Comparison of ENCODE assay signal across 8 cellular contexts in the genomic region with DNA sequence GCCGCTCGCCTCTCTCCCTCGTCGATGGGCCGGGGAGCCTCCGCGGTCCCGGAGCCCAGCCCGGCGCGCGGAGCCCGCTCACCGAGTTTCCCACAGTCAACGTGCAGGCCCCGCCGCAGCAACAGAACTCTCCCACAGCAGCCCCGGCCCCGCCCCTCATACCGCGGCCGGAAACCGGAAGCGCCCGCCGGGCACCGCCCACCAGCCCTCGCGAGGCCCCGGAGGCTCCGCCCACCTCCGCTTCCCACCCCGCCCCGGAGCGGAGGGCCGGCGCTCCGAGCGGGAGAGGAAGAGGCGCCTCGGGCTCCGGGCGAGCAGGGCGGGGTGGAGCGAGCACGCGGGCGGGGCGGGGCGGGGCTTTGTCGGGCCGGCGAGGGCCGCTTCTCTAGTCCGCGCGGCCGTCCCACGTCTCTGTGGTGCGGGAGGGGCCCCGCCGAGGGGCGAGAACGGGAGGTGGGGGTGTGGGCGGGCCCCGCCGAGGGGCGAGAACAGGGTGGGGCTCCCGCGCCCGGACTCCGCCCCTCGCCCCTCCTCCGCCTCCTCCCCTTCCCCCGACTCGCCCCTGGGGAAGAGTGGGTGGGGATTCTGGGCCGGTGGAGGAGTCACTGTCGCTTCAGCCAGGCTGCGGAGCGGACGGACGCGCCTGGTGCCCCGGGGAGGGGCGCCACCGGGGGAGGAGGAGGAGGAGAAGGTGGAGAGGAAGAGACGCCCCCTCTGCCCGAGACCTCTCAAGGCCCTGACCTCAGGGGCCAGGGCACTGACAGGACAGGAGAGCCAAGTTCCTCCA. TPM values are rescaled to one million over a fixed set of nuclear protein-coding genes. Genes with fewer than 3 reads are reported as not detected.
DNase-seq lines count a peak whose midpoint lies in the region; ATAC-seq and TF ChIP-seq lines count a peak whose summit lies in the region.

A gene (plus strand): TSS at position 605 of the 787 bp plus-strand sequence. CDS start 411 bp downstream, outside the sequence.
A gene (minus strand): TSS at position 136 of the 787 bp plus-strand sequence. CDS start 1,143 bp downstream, outside the sequence.

- peak within 1 kb of the TSS; percentile 89 for H3K4me3 Mint-ChIP-seq in activated T-helper 2 cell treated with anti-CD3 and anti-CD28 coated beads, Interferon-gamma antibody, Interleukin-2, Interleukin-4, amounts not matched to agents 10 μg/mL and 5 μg/mL and 100 μg/mL, durations not matched to agents 14 hours and 24 hours and 36 hours (ENCODE audit: low read depth)
- peak within 1 kb of the TSS; percentile 87 to 90 (median 87) for H3K4me3 Mint-ChIP-seq in nephron

- H3K27me3 Mint-ChIP-seq in activated T-helper 2 cell treated with anti-CD3 and anti-CD28 coated beads, Interferon-gamma antibody, Interleukin-2, Interleukin-4, amounts not matched to agents 10 μg/mL and 5 μg/mL and 100 μg/mL, durations not matched to agents 14 hours and 24 hours and 36 hours (ENCODE audit: low read depth), result no peaks in the 10 kb centered on the region
- H3K27me3 Mint-ChIP-seq in nephron (ENCODE audit: low read depth), result peaks cover 6% of the 10 kb centered on the region

- H3K36me3 Mint-ChIP-seq in activated T-helper 2 cell treated with anti-CD3 and anti-CD28 coated beads, Interferon-gamma antibody, Interleukin-2, Interleukin-4, amounts not matched to agents 10 μg/mL and 5 μg/mL and 100 μg/mL, durations not matched to agents 14 hours and 24 hours and 36 hours (ENCODE audit: low read depth), result peaks cover 22% of the 10 kb centered on the region
- H3K36me3 Mint-ChIP-seq in nephron (ENCODE audit: low read depth), result peaks cover 21% of the 10 kb centered on the region

- H3K4me3 ChIP-seq in RWPE2 (ENCODE audit: severe bottlenecking) (peak within 1 kb of the TSS; percentile 73), fibroblast of pulmonary artery (replicated peaks; ENCODE audit: low read depth, low read length) (peak within 1 kb of the TSS; percentile 67)

- peak within 1 kb of the TSS; percentile 79 for H3K27ac Mint-ChIP-seq in activated T-helper 2 cell treated with anti-CD3 and anti-CD28 coated beads, Interferon-gamma antibody, Interleukin-2, Interleukin-4, amounts not matched to agents 10 μg/mL and 5 μg/mL and 100 μg/mL, durations not matched to agents 14 hours and 24 hours and 36 hours
- peak within 1 kb of the TSS; percentile 47 to 91 (median 78) for H3K27ac Mint-ChIP-seq in nephron

- no peaks in the 10 kb centered on the region for H3K9me3 ChIP-seq in KOPT-K1 (ENCODE audit: insufficient read depth, low read length, poor library complexity, severe bottlenecking)
- no peaks in the 10 kb centered on the region for H3K9me3 ChIP-seq in RWPE2 (ENCODE audit: severe bottlenecking)

- ATAC-seq in GM21737 (IDR thresholded peaks at IDR 0.05; ENCODE audit: unreplicated experiment), result peak; percentile 57
- peak; percentile 55 for ATAC-seq in RWPE2 (ENCODE audit: low read depth)

- no peak for TF ChIP-seq CTCF in RWPE2 (IDR thresholded peaks at IDR 0.05; ENCODE audit: poor library complexity, severe bottlenecking)
- TF ChIP-seq CTCF in fibroblast of pulmonary artery (IDR thresholded peaks at IDR 0.05; ENCODE audit: low read length, missing control alignments), result no peak
- TF ChIP-seq CTCF in nephron (IDR thresholded peaks at IDR 0.05; ENCODE audit: unreplicated experiment in 3 of 3), result no peak

- H3K36me3 ChIP-seq in KOPT-K1 (ENCODE audit: insufficient read depth, low read length), result peaks cover 36% of the 10 kb centered on the region
- peaks cover 31% of the 10 kb centered on the region for H3K36me3 ChIP-seq in RWPE2 (ENCODE audit: low read depth)

- DNase-seq in DMS79 (lab: John Stamatoyannopoulos, UW) (peak; percentile 47), RWPE2 (ENCODE audit: low spot score) (peak; percentile 82), fibroblast of pulmonary artery (ENCODE audit: low read depth) (peak; percentile 86)
- peak; percentile 85 for DNase-seq in activated T-helper 2 cell treated with anti-CD3 and anti-CD28 coated beads, Interferon-gamma antibody, Interleukin-2, Interleukin-4, amounts not matched to agents 10 μg/mL and 5 μg/mL and 100 μg/mL, durations not matched to agents 14 hours and 24 hours and 36 hours (ENCODE audit: low spot score)
- peak; percentile 89 for DNase-seq in stimulated activated naive CD4-positive, alpha-beta T cell treated with Interleukin-2 at 50 U/mL for 16 hours (lab: John Stamatoyannopoulos, UW)

- no peaks in the 10 kb centered on the region for H3K27me3 ChIP-seq in RWPE2 (ENCODE audit: insufficient read depth, poor library complexity, severe bottlenecking)

- peaks cover 16% of the 10 kb centered on the region for H3K4me1 Mint-ChIP-seq in activated T-helper 2 cell treated with anti-CD3 and anti-CD28 coated beads, Interferon-gamma antibody, Interleukin-2, Interleukin-4, amounts not matched to agents 10 μg/mL and 5 μg/mL and 100 μg/mL, durations not matched to agents 14 hours and 24 hours and 36 hours (ENCODE audit: low read depth)
- H3K4me1 Mint-ChIP-seq in nephron, result peaks cover 21% of the 10 kb centered on the region

- H3K9me3 Mint-ChIP-seq in activated T-helper 2 cell treated with anti-CD3 and anti-CD28 coated beads, Interferon-gamma antibody, Interleukin-2, Interleukin-4, amounts not matched to agents 10 μg/mL and 5 μg/mL and 100 μg/mL, durations not matched to agents 14 hours and 24 hours and 36 hours, result no peaks in the 10 kb centered on the region
- H3K9me3 Mint-ChIP-seq in nephron, result peaks cover 12% of the 10 kb centered on the region

- H3K27ac ChIP-seq in KOPT-K1 (ENCODE audit: low read depth, low read length, poor library complexity, severe bottlenecking) (peak within 1 kb of the TSS; percentile 82), RWPE2 (ENCODE audit: poor library complexity, severe bottlenecking) (peak within 1 kb of the TSS; percentile 83)

- H3K4me1 ChIP-seq in RWPE2 (ENCODE audit: insufficient read depth, poor library complexity, severe bottlenecking), result peaks cover 12% of the 10 kb centered on the region

- intact Hi-C loops in activated T-helper 2 cell treated with anti-CD3 and anti-CD28 coated beads, Interferon-gamma antibody, Interleukin-2, Interleukin-4, amounts not matched to agents 10 μg/mL and 5 μg/mL and 100 μg/mL, durations not matched to agents 14 hours and 24 hours and 36 hours (cut with micrococcal nuclease), result loop anchor here (1.0 kb wide), 2 partner anchors 70 to 247 kb away; a partner anchor contains a TSS

RNA-seq across cellular contexts. Expression of the first gene that starts in this region (rescaled TPM):
- 8.8 and 10.1 TPM in 2 replicates for total RNA-seq in activated T-helper 2 cell treated with anti-CD3 and anti-CD28 coated beads, Interferon-gamma antibody, Interleukin-2, Interleukin-4, amounts not matched to agents 10 μg/mL and 5 μg/mL and 100 μg/mL, durations not matched to agents 14 hours and 24 hours and 36 hours

RNA-seq across cellular contexts. Expression of the second gene that starts in this region (rescaled TPM):
- 154 TPM in 2 replicates for total RNA-seq in activated T-helper 2 cell treated with anti-CD3 and anti-CD28 coated beads, Interferon-gamma antibody, Interleukin-2, Interleukin-4, amounts not matched to agents 10 μg/mL and 5 μg/mL and 100 μg/mL, durations not matched to agents 14 hours and 24 hours and 36 hours

Comparison
In these comparisons a context has a peak if more than half of its experiments do, and no peak if none do; other contexts are left out.
1. Peak in every context shown above with its lines: DNase-seq, ATAC-seq, H3K4me3 ChIP-seq and H3K27ac ChIP-seq.